In the genomic region with DNA sequence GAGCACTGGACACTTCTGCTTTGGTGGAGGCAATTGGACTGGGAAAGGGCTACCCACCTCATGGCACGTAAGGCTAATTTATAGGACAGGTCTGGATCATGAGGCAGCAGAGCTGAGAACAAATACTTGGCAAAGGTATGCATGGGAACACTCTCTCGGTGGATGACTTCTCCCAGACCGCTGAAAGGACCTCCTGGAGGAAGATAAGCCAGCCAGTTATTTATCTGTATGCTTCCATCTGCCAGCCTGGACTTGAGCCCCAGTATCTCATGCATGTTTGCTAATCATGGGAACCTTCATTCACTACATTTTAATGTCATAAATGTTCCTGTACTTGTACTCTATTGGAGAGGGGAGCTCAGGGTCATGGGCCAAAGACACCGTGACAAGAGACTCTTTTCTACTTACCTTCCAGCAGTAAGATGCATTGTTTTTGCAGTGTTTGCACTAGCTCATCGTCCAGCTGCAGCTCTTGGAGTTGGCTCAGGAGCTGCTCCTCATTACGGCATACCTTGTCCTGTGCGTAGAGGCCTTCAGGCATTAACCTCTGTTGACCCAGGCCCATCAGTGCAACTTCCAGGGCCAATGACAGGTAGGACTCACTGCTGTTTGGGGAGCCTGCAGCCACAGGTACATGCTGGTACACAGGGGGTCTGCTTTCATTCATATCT, we compare ENCODE assay signal across 1 cellular context.
A peak's percentile ranks its signal among the peaks of the same experiment; 100 is the strongest.
TF ChIP-seq lines count a peak whose summit lies in the region.

No MANE protein-coding gene starts in this region.

TF ChIP-seq in HepG2, 621 proteins besides CTCF, POLR2A, EP300 and RAD21:
- TF ChIP-seq FOXA3 (CRISPR knock-in tag; IDR thresholded peaks at IDR 0.05) (no peak), ZNF12 (CRISPR knock-in tag; IDR thresholded peaks at IDR 0.05) (peak; percentile 66; the same call in 1 of the 2 replicates)
